Comparison of ENCODE assay signal across 9 cellular contexts in genomic region chr4:110085131-110085530, GRCh38.
DNase-seq lines count a peak whose midpoint lies in the region; ATAC-seq and TF ChIP-seq lines count a peak whose summit lies in the region.
"Had no signal": no experiment of that assay in that cellular context is flagged by ENCODE, and none has a peak within 500 bp of the region (broad histone marks: within the 10 kb centered on the region; RNA-seq: fewer than 3 reads in every experiment).

No MANE protein-coding gene starts in this region.

- no peak for ATAC-seq in activated T-cell treated with anti-CD3 and anti-CD28 coated beads, Interleukin-2, amount 50 U/mL, for 72 hours (replicated peaks in 1 of 2)
- no peak for ATAC-seq in activated T-helper 17 cell treated with anti-CD3 and anti-CD28 coated beads, Interleukin-2, amount 50 U/mL, for 72 hours (replicated peaks)

- TF ChIP-seq CTCF in neural crest cell (conservative IDR thresholded peaks at IDR 0.05) (no peak), osteocyte (IDR thresholded peaks at IDR 0.05) (no peak)

- H3K36me3 Mint-ChIP-seq in activated T-cell treated with anti-CD3 and anti-CD28 coated beads, Interleukin-2, amount 50 U/mL, for 72 hours (ENCODE audit: insufficient read depth in 2 of 2), result peaks cover 3 to 5% of the 10 kb centered on the region in 2 donors
- H3K36me3 Mint-ChIP-seq in activated T-helper 17 cell treated with anti-CD3 and anti-CD28 coated beads, Interleukin-2, amount 50 U/mL, for 72 hours (ENCODE audit: low read depth), result no peaks in the 10 kb centered on the region
- H3K36me3 Mint-ChIP-seq in neural crest cell (ENCODE audit: low read depth) (peaks cover 22% of the 10 kb centered on the region), osteocyte (ENCODE audit: unreplicated experiment) (no peaks in the 10 kb centered on the region)

- H3K27me3 Mint-ChIP-seq in activated T-cell treated with anti-CD3 and anti-CD28 coated beads, Interleukin-2, amount 50 U/mL, for 72 hours (ENCODE audit: low read depth), result no peaks in the 10 kb centered on the region
- no peaks in the 10 kb centered on the region for H3K27me3 Mint-ChIP-seq in activated T-helper 17 cell treated with anti-CD3 and anti-CD28 coated beads, Interleukin-2, amount 50 U/mL, for 72 hours
- H3K27me3 Mint-ChIP-seq in neural crest cell (ENCODE audit: low read depth) (no peaks in the 10 kb centered on the region), osteocyte (ENCODE audit: unreplicated experiment) (no peaks in the 10 kb centered on the region)

- H3K9me3 Mint-ChIP-seq in activated T-cell treated with anti-CD3 and anti-CD28 coated beads, Interleukin-2, amount 50 U/mL, for 72 hours, result no peaks in the 10 kb centered on the region
- no peaks in the 10 kb centered on the region for H3K9me3 Mint-ChIP-seq in activated T-helper 17 cell treated with anti-CD3 and anti-CD28 coated beads, Interleukin-2, amount 50 U/mL, for 72 hours
- H3K9me3 Mint-ChIP-seq in neural crest cell, result peaks cover 8% of the 10 kb centered on the region
- no peaks in the 10 kb centered on the region for H3K9me3 Mint-ChIP-seq in osteocyte (ENCODE audit: unreplicated experiment)

- no peak for DNase-seq in activated T-cell treated with anti-CD3 and anti-CD28 coated beads, Interleukin-2, amount 50 U/mL, for 72 hours
- DNase-seq in activated T-cell treated with anti-CD3 and anti-CD28 coated beads, Interleukin-2, amount 50 U/mL, for 1 hour, result no peak
- DNase-seq in HUDEP-2 (lab: John Stamatoyannopoulos, UW; ENCODE audit: unreplicated experiment in 76 of 76) (peak in 54 of 76 experiments; percentile 2 to 53 (median 22)), neural crest cell (ENCODE audit: low read depth, low spot score) (no peak), osteocyte (ENCODE audit: extremely low spot score, unreplicated experiment) (no peak), cerebellum (ENCODE audit: low spot score) (no peak), amniotic stem cell (lab: John Stamatoyannopoulos, UW) (no peak)
- DNase-seq: lower lobe of right lung had no signal

- peak overlapping the region; percentile 5 for H3K27ac Mint-ChIP-seq in activated T-cell treated with anti-CD3 and anti-CD28 coated beads, Interleukin-2, amount 50 U/mL, for 72 hours
- peak overlapping the region; percentile 58 for H3K27ac Mint-ChIP-seq in activated T-helper 17 cell treated with anti-CD3 and anti-CD28 coated beads, Interleukin-2, amount 50 U/mL, for 72 hours
- H3K27ac Mint-ChIP-seq in neural crest cell (ENCODE audit: unreplicated experiment) (no peak overlapping the region), osteocyte (ENCODE audit: unreplicated experiment) (no peak overlapping the region)

- H3K4me3 Mint-ChIP-seq in activated T-cell treated with anti-CD3 and anti-CD28 coated beads, Interleukin-2, amount 50 U/mL, for 72 hours, result no peak overlapping the region
- no peak overlapping the region for H3K4me3 Mint-ChIP-seq in activated T-helper 17 cell treated with anti-CD3 and anti-CD28 coated beads, Interleukin-2, amount 50 U/mL, for 72 hours
- H3K4me3 Mint-ChIP-seq in neural crest cell (peak overlapping the region; percentile 11), osteocyte (ENCODE audit: unreplicated experiment) (no peak overlapping the region)

- H3K4me1 Mint-ChIP-seq in activated T-cell treated with anti-CD3 and anti-CD28 coated beads, Interleukin-2, amount 50 U/mL, for 72 hours (ENCODE audit: low read depth), result peaks cover 56% of the 10 kb centered on the region
- peaks cover 20% of the 10 kb centered on the region for H3K4me1 Mint-ChIP-seq in activated T-helper 17 cell treated with anti-CD3 and anti-CD28 coated beads, Interleukin-2, amount 50 U/mL, for 72 hours
- H3K4me1 Mint-ChIP-seq in neural crest cell (peaks cover 34% of the 10 kb centered on the region), osteocyte (ENCODE audit: unreplicated experiment) (peaks cover 26% of the 10 kb centered on the region)

Comparison
In these comparisons a context has a peak if more than half of its experiments do, and no peak if none do; other contexts are left out.
1. DNase-seq: peak in HUDEP-2 (54 of 76); none in activated T-cell treated with anti-CD3 and anti-CD28 coated beads, Interleukin-2, amount 50 U/mL, for 72 hours (0 of 2), activated T-cell treated with anti-CD3 and anti-CD28 coated beads, Interleukin-2, amount 50 U/mL, for 1 hour (single experiment), neural crest cell (single experiment), osteocyte (single experiment), cerebellum (single experiment) and amniotic stem cell (single experiment).
2. H3K27ac Mint-ChIP-seq: peak in activated T-cell treated with anti-CD3 and anti-CD28 coated beads, Interleukin-2, amount 50 U/mL, for 72 hours (single experiment) and activated T-helper 17 cell treated with anti-CD3 and anti-CD28 coated beads, Interleukin-2, amount 50 U/mL, for 72 hours (single experiment); none in neural crest cell (single experiment) and osteocyte (single experiment).